Comparison of ENCODE assay signal across 27 cellular contexts in genomic region chr6:125053809-125054208, GRCh38.
"Had no signal": no experiment of that assay in that cellular context is flagged by ENCODE, and none has a peak within 500 bp of the region (broad histone marks: within the 10 kb centered on the region; RNA-seq: fewer than 3 reads in every experiment).

No MANE protein-coding gene starts in this region.

- H3K27me3 ChIP-seq: adrenal gland, body of pancreas, cardiac muscle cell, esophagus squamous epithelium had no signal

- FAIRE-seq: colon, endometrium, endothelial cell of umbilical vein had no signal

- H3K9me3 ChIP-seq: adrenal gland, body of pancreas, esophagus squamous epithelium had no signal

- DNase-seq: activated CD4-positive, alpha-beta memory T cell treated with anti-CD3 and anti-CD28 coated beads for 36 hours; activated CD4-positive, alpha-beta T cell treated with anti-CD3 and anti-CD28 coated beads for 36 hours; activated CD4-positive, alpha-beta T cell treated with anti-CD3 and anti-CD28 coated beads, Interleukin-2, amount 10 ng/mL, durations not matched to agents 24 days and 14 days; activated CD4-positive, CD25-positive, alpha-beta regulatory T cell; activated CD4-positive, CD25-positive, alpha-beta regulatory T cell treated with anti-CD3 and anti-CD28 coated beads, Interleukin-2, amount 50 U/mL, for 72 hours; activated CD8-positive, alpha-beta memory T cell treated with anti-CD3 and anti-CD28 coated beads, Interleukin-2, amount 10 ng/mL, durations not matched to agents 7 days and 5 days; activated CD8-positive, alpha-beta memory T cell treated with anti-CD3 and anti-CD28 coated beads, Interleukin-2, amount 50 U/mL, for 4 hours; activated CD8-positive, alpha-beta T cell treated with anti-CD3 and anti-CD28 coated beads, Interleukin-2, amount 10 ng/mL, durations not matched to agents 7 days and 5 days; activated effector memory CD4-positive, alpha-beta T cell treated with anti-CD3 and anti-CD28 coated beads, Interleukin-2, amount 50 U/mL, for 16 hours; activated naive CD4-positive, alpha-beta T cell treated with anti-CD3 and anti-CD28 coated beads for 36 hours; activated naive CD8-positive, alpha-beta T cell treated with anti-CD3 and anti-CD28 coated beads for 36 hours; activated naive CD8-positive, alpha-beta T cell treated with anti-CD3 and anti-CD28 coated beads, Interleukin-2, amount 50 U/mL, for 24 hours; activated T-cell treated with anti-CD3 and anti-CD28 coated beads, Interleukin-2, amount 50 U/mL, for 1 hour; activated T-cell treated with anti-CD3 and anti-CD28 coated beads, Interleukin-2, amount 50 U/mL, for 48 hours; adrenal gland; aorta; body of pancreas; cortex of kidney; dermis blood vessel endothelial cell; effector CD8-positive, alpha-beta T cell; esophagus squamous epithelium; T-helper 2 cell had no signal

- H3K4me1 ChIP-seq: adrenal gland, body of pancreas had no signal

- H3K36me3 ChIP-seq: adrenal gland, cardiac muscle cell had no signal

- H3K27ac ChIP-seq: adrenal gland, body of pancreas, cardiac muscle cell, epithelial cell of prostate, esophagus squamous epithelium had no signal

- H3K4me3 ChIP-seq: adrenal gland, body of pancreas, cardiac muscle cell, esophagus squamous epithelium had no signal

- ATAC-seq: activated CD4-positive, alpha-beta T cell treated with anti-CD3 and anti-CD28 coated beads for 36 hours; activated CD8-positive, alpha-beta memory T cell treated with anti-CD3 and anti-CD28 coated beads, Interleukin-2, amount 10 ng/mL, durations not matched to agents 7 days and 5 days; activated CD8-positive, alpha-beta T cell treated with anti-CD3 and anti-CD28 coated beads, Interleukin-2, amount 10 ng/mL, durations not matched to agents 7 days and 5 days; activated naive CD8-positive, alpha-beta T cell treated with anti-CD3 and anti-CD28 coated beads, Interleukin-2, amount 50 U/mL, for 24 hours; body of pancreas had no signal
